In genomic region chr6:163923658-163924411, GRCh38 we compare ENCODE assay signal across 14 cellular contexts.
"Had no signal": no experiment of that assay in that cellular context is flagged by ENCODE, and none has a peak within 500 bp of the region (broad histone marks: within the 10 kb centered on the region; RNA-seq: fewer than 3 reads in every experiment).

No MANE protein-coding gene starts in this region.

- H3K9me3 Mint-ChIP-seq: activated CD4-positive, alpha-beta memory T cell treated with anti-CD3 and anti-CD28 coated beads, Interleukin-2, amount 10 ng/mL, durations not matched to agents 7 days and 5 days; activated naive CD8-positive, alpha-beta T cell treated with anti-CD3 and anti-CD28 coated beads, Interleukin-2, amount 50 U/mL, for 24 hours; naive thymus-derived CD8-positive, alpha-beta T cell had no signal

- H3K27me3 Mint-ChIP-seq: activated CD4-positive, alpha-beta memory T cell treated with anti-CD3 and anti-CD28 coated beads, Interleukin-2, amount 10 ng/mL, durations not matched to agents 7 days and 5 days had no signal

- H3K27ac Mint-ChIP-seq: activated CD4-positive, alpha-beta memory T cell treated with anti-CD3 and anti-CD28 coated beads, Interleukin-2, amount 10 ng/mL, durations not matched to agents 7 days and 5 days; activated naive CD8-positive, alpha-beta T cell treated with anti-CD3 and anti-CD28 coated beads, Interleukin-2, amount 50 U/mL, for 24 hours; naive thymus-derived CD8-positive, alpha-beta T cell had no signal

- ATAC-seq: activated naive CD8-positive, alpha-beta T cell treated with anti-CD3 and anti-CD28 coated beads, Interleukin-2, amount 50 U/mL, for 24 hours; left lobe of liver; naive thymus-derived CD8-positive, alpha-beta T cell had no signal

- DNase-seq: activated CD4-positive, alpha-beta memory T cell treated with anti-CD3 and anti-CD28 coated beads, Interleukin-2, amount 10 ng/mL, durations not matched to agents 7 days and 5 days; activated CD8-positive, alpha-beta memory T cell treated with anti-CD3 and anti-CD28 coated beads, Interleukin-2, amount 50 U/mL, for 4 hours; activated naive CD8-positive, alpha-beta T cell treated with anti-CD3 and anti-CD28 coated beads, Interleukin-2, amount 50 U/mL, for 24 hours; effector CD8-positive, alpha-beta T cell; mammary epithelial cell; naive thymus-derived CD8-positive, alpha-beta T cell; T-helper 9 cell; transverse colon had no signal

- H3K4me1 ChIP-seq: transverse colon had no signal

- H3K27me3 ChIP-seq: hepatocyte, transverse colon had no signal

- H3K4me1 Mint-ChIP-seq: activated CD4-positive, alpha-beta memory T cell treated with anti-CD3 and anti-CD28 coated beads, Interleukin-2, amount 10 ng/mL, durations not matched to agents 7 days and 5 days; activated naive CD8-positive, alpha-beta T cell treated with anti-CD3 and anti-CD28 coated beads, Interleukin-2, amount 50 U/mL, for 24 hours; naive thymus-derived CD8-positive, alpha-beta T cell had no signal

- H3K36me3 Mint-ChIP-seq: naive thymus-derived CD8-positive, alpha-beta T cell had no signal

- H3K27ac ChIP-seq: coronary artery, epithelial cell of prostate, hepatocyte, skin epidermis, transverse colon, VCaP had no signal

- H3K4me3 Mint-ChIP-seq: activated CD4-positive, alpha-beta memory T cell treated with anti-CD3 and anti-CD28 coated beads, Interleukin-2, amount 10 ng/mL, durations not matched to agents 7 days and 5 days; activated naive CD8-positive, alpha-beta T cell treated with anti-CD3 and anti-CD28 coated beads, Interleukin-2, amount 50 U/mL, for 24 hours; naive thymus-derived CD8-positive, alpha-beta T cell had no signal
